Comparison of ENCODE assay signal across 8 cellular contexts in genomic region chr18:79679552-79680099, GRCh38. TPM values are rescaled to one million over a fixed set of nuclear protein-coding genes. Genes with fewer than 3 reads are reported as not detected.
DNase-seq lines count a peak whose midpoint lies in the region; ATAC-seq, FAIRE-seq and TF ChIP-seq lines count a peak whose summit lies in the region.

TSS of gene CTDP1 (plus strand) at chr18:79679803. CDS start at chr18:79679948, 145 bp downstream.

- H3K36me3 ChIP-seq in astrocyte (ENCODE audit: insufficient read depth, low read length) (no peaks in the 10 kb centered on the region), aorta (ENCODE audit: control insufficient read depth in 1 of 2, insufficient read depth in 2 of 2, low read length in 1 of 2) (no peaks in the 10 kb centered on the region)

- no peak for FAIRE-seq in astrocyte (lab: Jason Lieb, UNC)

- DNase-seq in NCI-H146 treated with DMSO at 0.1 percent for 48 hours (lab: John Stamatoyannopoulos, UW; ENCODE audit: unreplicated experiment) (peak; percentile 95), T-helper 17 cell (peak; percentile 83 to 86 (median 83)), astrocyte (ENCODE audit: low read depth) (peak; percentile 84), hippocampal formation (lab: John Stamatoyannopoulos, UW) (peak; percentile 79 to 90), retina (peak; percentile 100), aorta (peak; percentile 95 to 97)

- TF ChIP-seq CTCF in astrocyte (IDR thresholded peaks at IDR 0.05; ENCODE audit: insufficient read depth, low read depth, low read length), result no peak

- H3K4me3 Mint-ChIP-seq in T-helper 17 cell, result peak within 1 kb of the TSS; percentile 92
- H3K4me3 Mint-ChIP-seq in astrocyte (ENCODE audit: unreplicated experiment), result peak within 1 kb of the TSS; percentile 91

- peak within 1 kb of the TSS; percentile 99 for H3K27ac ChIP-seq in astrocyte (ENCODE audit: low read depth, low read length)
- H3K27ac ChIP-seq in aorta (ENCODE audit: low read depth in 1 of 2, low read length in 2 of 2), result peak within 1 kb of the TSS; percentile 87 to 98

- H3K4me3 ChIP-seq in astrocyte (ENCODE audit: insufficient read depth, low read depth, low read length), result peak within 1 kb of the TSS; percentile 86
- H3K4me3 ChIP-seq in aorta (ENCODE audit: low read length in 2 of 2), result peak within 1 kb of the TSS; percentile 84 to 95

- peak within 1 kb of the TSS; percentile 91 for H3K4me2 ChIP-seq in astrocyte (ENCODE audit: low read length)

- H3K27me3 Mint-ChIP-seq in T-helper 17 cell (no peaks in the 10 kb centered on the region), astrocyte (ENCODE audit: low read depth, unreplicated experiment) (no peaks in the 10 kb centered on the region)

- no peaks in the 10 kb centered on the region for H3K9me3 Mint-ChIP-seq in astrocyte (ENCODE audit: unreplicated experiment)

- ATAC-seq in GM18502 (IDR thresholded peaks at IDR 0.05; ENCODE audit: poor library complexity, unreplicated experiment), result peak; percentile 73
- peak; percentile 60 for ATAC-seq in HG02870 (IDR thresholded peaks at IDR 0.05; ENCODE audit: unreplicated experiment)
- ATAC-seq in T-helper 17 cell, result peak; percentile 60
- peak; percentile 95 for ATAC-seq in aorta (ENCODE audit: low FRiP score)

- intact Hi-C loops in aorta (cut with DNase I), result loop anchor here (10.0 kb wide), 3 partner anchors 355 to 615 kb away; partner anchors contain the start of genes ADNP2 (in 1 of the 2), ATP9B (in 1 of the 2) and RBFA (in 1 of the 2)

- no peaks in the 10 kb centered on the region for H3K36me3 Mint-ChIP-seq in T-helper 17 cell (ENCODE audit: low read depth)
- H3K36me3 Mint-ChIP-seq in astrocyte (ENCODE audit: low read depth, unreplicated experiment), result peaks cover 11% of the 10 kb centered on the region

- peaks cover 35% of the 10 kb centered on the region for H3K4me1 Mint-ChIP-seq in T-helper 17 cell
- peaks cover 24% of the 10 kb centered on the region for H3K4me1 Mint-ChIP-seq in astrocyte (ENCODE audit: low read depth, unreplicated experiment)

- H2AFZ ChIP-seq in astrocyte (ENCODE audit: low read depth, low read length), result peak within 1 kb of the TSS; percentile 98

- H3K9ac ChIP-seq in astrocyte (ENCODE audit: low read length), result peak within 1 kb of the TSS; percentile 96

- H3K27me3 ChIP-seq in astrocyte (ENCODE audit: insufficient read depth, low read length), result no peaks in the 10 kb centered on the region
- no peaks in the 10 kb centered on the region for H3K27me3 ChIP-seq in aorta (ENCODE audit: control insufficient read depth in 1 of 2, insufficient read depth in 2 of 2, low read length in 1 of 2)

- peaks cover 44% of the 10 kb centered on the region for H4K20me1 ChIP-seq in astrocyte (ENCODE audit: insufficient read depth, low read length)

- H3K4me1 ChIP-seq in astrocyte (ENCODE audit: insufficient read depth, low read length) (peaks cover 22% of the 10 kb centered on the region), aorta (ENCODE audit: control insufficient read depth in 1 of 2, insufficient read depth in 2 of 2, low read length in 2 of 2) (no peaks in the 10 kb centered on the region)

- H3K27ac Mint-ChIP-seq in T-helper 17 cell (peak within 1 kb of the TSS; percentile 95), astrocyte (ENCODE audit: unreplicated experiment) (peak within 1 kb of the TSS; percentile 98)

- WGBS in aorta, 2 donors, result 0% methylated on average over 53 to 88 of the region's 88 CpGs

- H3K79me2 ChIP-seq in astrocyte (ENCODE audit: insufficient read depth, low read length), result peaks cover 63% of the 10 kb centered on the region

- H3K9me3 ChIP-seq in T-helper 17 cell (ENCODE audit: control insufficient read depth, low read length, poor library complexity, severe bottlenecking) (no peaks in the 10 kb centered on the region), astrocyte (ENCODE audit: insufficient read depth, low read depth, low read length) (no peaks in the 10 kb centered on the region), aorta (ENCODE audit: control insufficient read depth, low read length) (no peaks in the 10 kb centered on the region)

RNA-seq across cellular contexts. Expression of gene CTDP1, which starts in this region (rescaled TPM):
- total RNA-seq in T-helper 17 cell, result 10 to 100 TPM; 61.0 to 65.1 TPM
- total RNA-seq in astrocyte, result 30.2 and 31.7 TPM in 2 replicates
- 10 to 100 TPM; 18.5 to 19.8 TPM for total RNA-seq in aorta
- 10 to 100 TPM in 1 of 2 donors, 1 to 10 TPM in 1; 7.0 to 14.9 TPM for polyA plus RNA-seq in aorta

Comparison
In these comparisons a context has a peak if more than half of its experiments do, and no peak if none do; other contexts are left out.
1. Peak in every context shown above with its lines: DNase-seq, ATAC-seq, H3K4me3 ChIP-seq and H3K27ac ChIP-seq.